In the genomic region with DNA sequence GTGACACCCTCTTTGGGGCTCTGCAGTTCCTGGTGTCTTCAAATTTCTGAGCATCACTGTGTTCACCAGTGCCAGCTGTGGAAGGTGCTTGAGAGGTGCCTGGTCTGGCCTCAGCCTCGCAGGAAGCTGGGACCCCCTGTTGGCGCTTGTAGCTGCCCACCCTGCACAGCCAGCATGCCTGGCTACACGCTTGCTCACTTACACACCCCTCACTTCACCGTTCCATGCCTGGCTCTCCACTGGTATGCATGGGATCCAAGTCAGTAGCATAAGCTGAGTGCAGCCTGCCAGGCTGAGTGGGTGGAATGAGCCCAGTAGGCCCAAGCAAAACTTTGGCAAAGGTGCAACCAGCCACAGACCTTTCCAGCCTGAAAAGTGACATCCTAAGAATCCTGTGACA, we compare ENCODE assay signal across 1 cellular context.
TF ChIP-seq lines count a peak whose summit lies in the region.

No MANE protein-coding gene starts in this region.

TF ChIP-seq in H1, 55 proteins besides CTCF, POLR2A, EP300 and RAD21:
- no peak for TF ChIP-seq GTF2F1 (IDR thresholded peaks at IDR 0.05; ENCODE audit: borderline replicate concordance, low read depth, low read length)
TF ChIP-seq in H1: peak in this region for 0.
